ENCODE assay signal across 8 cellular contexts in the genomic region with DNA sequence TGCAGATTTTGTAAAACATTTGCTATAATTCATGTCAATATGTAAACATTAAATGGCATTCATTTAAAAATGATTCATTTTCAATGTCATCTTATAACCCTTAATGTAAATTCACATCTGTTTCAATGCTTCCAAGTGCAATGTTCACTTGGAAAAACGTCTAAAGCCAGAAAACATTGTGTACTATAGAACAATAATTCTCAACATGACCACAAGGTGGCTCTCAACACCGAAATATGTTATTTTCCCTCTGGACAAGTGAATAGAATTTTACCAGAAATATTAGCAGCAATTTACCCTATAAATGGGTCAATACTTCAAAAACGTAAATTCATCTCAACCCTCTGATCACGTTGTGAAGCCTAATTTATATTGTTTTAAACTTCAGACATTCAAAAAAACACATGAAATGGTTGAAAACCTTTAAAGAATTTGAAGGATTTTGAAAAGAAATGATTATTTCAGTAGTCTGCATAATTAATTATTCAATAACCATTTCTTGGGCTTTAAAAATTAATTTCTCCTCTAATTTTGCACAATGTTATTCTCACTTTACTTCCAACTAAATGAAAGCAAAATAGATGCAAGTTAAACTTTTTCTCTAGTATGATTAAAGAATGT. TPM values are rescaled to one million over a fixed set of nuclear protein-coding genes. Genes with fewer than 3 reads are reported as not detected.
DNase-seq lines count a peak whose midpoint lies in the region.

No MANE protein-coding gene starts in this region.

- H3K36me3 ChIP-seq in adipocyte (ENCODE audit: control insufficient read depth, insufficient read depth, low read length, severe bottlenecking) (no peaks in the 10 kb centered on the region), H7 (replicated peaks; ENCODE audit: control insufficient read depth, insufficient read depth, low read length) (no peaks in the 10 kb centered on the region)

- no peak overlapping the region for H3K9ac ChIP-seq in adipocyte (ENCODE audit: low read length)

- no peaks in the 10 kb centered on the region for H3K9me3 ChIP-seq in adipocyte (ENCODE audit: control insufficient read depth, low read length)

- DNase-seq in Caki2 (ENCODE audit: low read depth) (peak; percentile 21), H4 (ENCODE audit: low spot score) (peak; percentile 56), NCI-H1694 treated with DMSO at 0.1 percent for 48 hours (lab: John Stamatoyannopoulos, UW) (peak; percentile 76), adipocyte (ENCODE audit: low read depth) (peak; percentile 83), kidney glomerular epithelial cell (lab: John Stamatoyannopoulos, UW) (peak; percentile 23), H7 (no peak), ureter (ENCODE audit: low spot score) (no peak)
- DNase-seq in stimulated activated CD4-positive, alpha-beta T cell treated with anti-CD3 and anti-CD28 coated beads, Interleukin-2, amount 100 ng/mL, for 48 hours = no peak

- no peaks in the 10 kb centered on the region for H3K4me1 ChIP-seq in adipocyte (ENCODE audit: control insufficient read depth, insufficient read depth, low read length)

- in situ Hi-C loops in Caki2 (cut with HindIII; ENCODE audit: low pct_unique_long_range_greater_than_20kb, low sequenced_read_pairs) = no loop called here

- H3K27me3 ChIP-seq in adipocyte (replicated peaks; ENCODE audit: control insufficient read depth, insufficient read depth, low read length) (no peaks in the 10 kb centered on the region), H7 (ENCODE audit: control insufficient read depth, insufficient read depth, low read length) (no peaks in the 10 kb centered on the region)

- H3K4me3 ChIP-seq in adipocyte (ENCODE audit: low read length) (no peak overlapping the region), H7 (ENCODE audit: insufficient read depth, low read depth, low read length) (no peak overlapping the region)

RNA-seq across cellular contexts. Expression of a gene that starts 11.0 kb away (rescaled TPM):
- total RNA-seq in Caki2 (2014; rRNA removed; shearing (Covaris generic); ENCODE audit: low replicate concordance) = not detected in 2 replicates
- total RNA-seq in H4 (2014; rRNA removed; shearing (Covaris generic)) = 2.5 TPM in 2 replicates
- total RNA-seq in H7 (2014; rRNA removed; shearing (Covaris generic)) = 0.33 and 0.55 TPM in 2 replicates
- not detected for total RNA-seq in ureter

Comparison
In these comparisons a context has a peak if more than half of its experiments do, and no peak if none do; other contexts are left out.
1. DNase-seq: peak in Caki2 (single experiment), H4 (single experiment), NCI-H1694 treated with DMSO at 0.1 percent for 48 hours (single experiment), adipocyte (single experiment) and kidney glomerular epithelial cell (single experiment); none in stimulated activated CD4-positive, alpha-beta T cell treated with anti-CD3 and anti-CD28 coated beads, Interleukin-2, amount 100 ng/mL, for 48 hours (0 of 2), H7 (single experiment) and ureter (single experiment).